In the genomic region with DNA sequence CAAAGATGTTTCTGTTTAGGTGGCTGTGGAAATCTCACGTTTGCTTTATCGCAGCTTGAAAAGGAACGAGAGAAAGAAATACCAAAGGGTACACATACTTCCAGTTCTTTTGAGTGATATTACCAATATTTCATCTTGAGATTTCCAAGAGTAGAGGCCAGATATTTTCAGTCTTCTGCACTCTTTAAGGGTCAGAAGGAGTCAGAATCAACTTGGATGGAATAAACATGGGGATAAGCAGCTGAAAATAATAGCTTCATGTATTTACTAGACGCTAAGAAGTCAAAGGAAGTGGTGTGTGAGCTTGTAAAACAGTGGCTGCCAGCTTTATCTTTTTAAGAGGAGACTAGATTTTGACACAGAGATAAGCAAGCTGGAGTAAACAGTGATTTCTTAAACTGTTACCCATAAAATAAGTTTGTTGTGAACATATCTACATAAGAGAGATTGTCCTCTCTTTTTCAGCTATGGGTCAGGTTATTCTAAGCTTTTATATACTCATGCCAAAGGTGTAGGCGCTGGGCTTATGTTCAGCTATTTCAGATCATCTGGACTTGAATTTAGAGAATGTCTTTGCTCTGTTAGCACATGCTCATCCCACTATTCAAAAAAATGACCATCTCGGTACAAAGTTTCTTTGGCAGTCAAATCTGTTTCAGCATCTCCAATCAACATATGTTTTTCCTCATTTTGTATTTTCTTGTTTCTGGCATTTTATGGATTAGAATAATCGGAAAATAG, we compare ENCODE assay signal across 25 cellular contexts.
DNase-seq lines count a peak whose midpoint lies in the region; ATAC-seq and TF ChIP-seq lines count a peak whose summit lies in the region.
"Had no signal": no experiment of that assay in that cellular context is flagged by ENCODE, and none has a peak within 500 bp of the region (broad histone marks: within the 10 kb centered on the region; RNA-seq: fewer than 3 reads in every experiment).

No MANE protein-coding gene starts in this region.

- H3F3A ChIP-seq in PC-9 (ENCODE audit: insufficient read depth, low read depth): peaks cover 20% of the 10 kb centered on the region

- no TSS peak for BruUV-seq in PC-9 (replicated peaks; lab: Mats Ljungman, UMichigan)

- peaks cover 31% of the 10 kb centered on the region for H3K4me1 ChIP-seq in HEK293 (ENCODE audit: control insufficient read depth, insufficient read depth, low read length)
- H3K4me1 ChIP-seq in PC-9 (replicated peaks; ENCODE audit: insufficient read depth): peaks cover 34% of the 10 kb centered on the region
- no peaks in the 10 kb centered on the region for H3K4me1 ChIP-seq in lower lobe of right lung
- H3K4me1 ChIP-seq: testis had no signal

- H3K4me3 ChIP-seq in HEK293 (ENCODE audit: low read depth, low read length) (no peak overlapping the region), PC-9 (no peak overlapping the region; the same call in 1 of the 2 replicates), fibroblast of villous mesenchyme (ENCODE audit: low read depth, low read length) (no peak overlapping the region), lower lobe of right lung (no peak overlapping the region)
- H3K4me3 ChIP-seq: spleen, testis had no signal

- H3K36me3 Mint-ChIP-seq in progenitor cell of endocrine pancreas (ENCODE audit: insufficient read depth): peaks cover 2% of the 10 kb centered on the region
- H3K36me3 Mint-ChIP-seq in activated CD4-positive, alpha-beta T cell treated with anti-CD3 and anti-CD28 coated beads, Interleukin-2, amount 10 ng/mL, durations not matched to agents 24 days and 14 days (ENCODE audit: low read depth): no peaks in the 10 kb centered on the region

- H3K4me2 ChIP-seq in PC-9: peak overlapping the region; percentile 72

- POLR2A ChIA-PET in HEK293 (lab: Yijun Ruan, JAX): no interaction called here
- POLR2A ChIA-PET in PC-9 (lab: Charles Lee; ENCODE audit: unreplicated experiment): interaction anchor here (0.7 kb wide), 1 partner anchor 32 kb away, joined by 11 read pairs; no protein-coding TSS in a partner anchor

- intact Hi-C loops in PC-9 (cut with micrococcal nuclease; ENCODE audit: unreplicated experiment) (no loop called here), lower lobe of right lung (cut with DNase I) (no loop called here)
- intact Hi-C loops in activated CD4-positive, alpha-beta T cell treated with anti-CD3 and anti-CD28 coated beads, Interleukin-2, amount 10 ng/mL, durations not matched to agents 24 days and 14 days (cut with micrococcal nuclease): no loop called here

- peak overlapping the region; percentile 57 for H3K27ac Mint-ChIP-seq in progenitor cell of endocrine pancreas
- no peak overlapping the region for H3K27ac Mint-ChIP-seq in activated CD4-positive, alpha-beta T cell treated with anti-CD3 and anti-CD28 coated beads, Interleukin-2, amount 10 ng/mL, durations not matched to agents 24 days and 14 days
- H3K27ac Mint-ChIP-seq: activated naive CD4-positive, alpha-beta T cell treated with anti-CD3 and anti-CD28 coated beads for 36 hours; CD4-positive, alpha-beta memory T cell; memory B cell; stimulated activated naive B cell treated with anti-CD40 and anti-IgM and Interleukin-4, amounts not matched to agents 10 μg/mL and 1 μg/mL and 100 μg/mL, for 72 hours; T-helper 17 cell had no signal

- H4K20me1 ChIP-seq in PC-9 (ENCODE audit: insufficient read depth): no peaks in the 10 kb centered on the region

- peaks cover 61% of the 10 kb centered on the region for H3K4me1 Mint-ChIP-seq in progenitor cell of endocrine pancreas (ENCODE audit: low read depth)
- no peaks in the 10 kb centered on the region for H3K4me1 Mint-ChIP-seq in activated CD4-positive, alpha-beta T cell treated with anti-CD3 and anti-CD28 coated beads, Interleukin-2, amount 10 ng/mL, durations not matched to agents 24 days and 14 days
- H3K4me1 Mint-ChIP-seq: CD4-positive, alpha-beta memory T cell; T-helper 17 cell had no signal

- H3K9me3 ChIP-seq in HEK293 (ENCODE audit: control insufficient read depth, insufficient read depth, low read depth, low read length) (no peaks in the 10 kb centered on the region), PC-9 (ENCODE audit: insufficient read depth, low read depth) (no peaks in the 10 kb centered on the region), lower lobe of right lung (no peaks in the 10 kb centered on the region)
- H3K9me3 ChIP-seq: spleen, testis had no signal

- TF ChIP-seq CTCF in HEK293 (tag by site-specific recombination; IDR thresholded peaks at IDR 0.05) (no peak), PC-9 (conservative IDR thresholded peaks at IDR 0.05) (no peak), fibroblast of villous mesenchyme (IDR thresholded peaks at IDR 0.05; ENCODE audit: insufficient read depth, low read depth, low read length) (no peak), progenitor cell of endocrine pancreas (IDR thresholded peaks at IDR 0.05; ENCODE audit: unreplicated experiment) (no peak), lower lobe of right lung (IDR thresholded peaks at IDR 0.05) (no peak)

- H3K9me2 ChIP-seq in PC-9 (ENCODE audit: insufficient read depth): no peaks in the 10 kb centered on the region

- H3K79me2 ChIP-seq in PC-9 (ENCODE audit: low read depth): no peaks in the 10 kb centered on the region

- peak overlapping the region; percentile 25; the same call in 1 of the 2 replicates for H3K27ac ChIP-seq in HEK293 (ENCODE audit: extremely low read depth, low read depth, low read length)
- peak overlapping the region; percentile 83 for H3K27ac ChIP-seq in PC-9
- H3K27ac ChIP-seq in lower lobe of right lung: no peak overlapping the region
- H3K27ac ChIP-seq: RWPE1, spleen had no signal

- H3K9me3 Mint-ChIP-seq in progenitor cell of endocrine pancreas (ENCODE audit: low read depth): no peaks in the 10 kb centered on the region
- no peaks in the 10 kb centered on the region for H3K9me3 Mint-ChIP-seq in activated CD4-positive, alpha-beta T cell treated with anti-CD3 and anti-CD28 coated beads, Interleukin-2, amount 10 ng/mL, durations not matched to agents 24 days and 14 days
- H3K9me3 Mint-ChIP-seq: activated naive CD4-positive, alpha-beta T cell treated with anti-CD3 and anti-CD28 coated beads for 36 hours; activated T-cell treated with anti-CD3 and anti-CD28 coated beads, Interleukin-2, amount 50 U/mL, for 4 hours; CD4-positive, alpha-beta memory T cell; stimulated activated naive B cell treated with anti-CD40 and anti-IgM and Interleukin-4, amounts not matched to agents 10 μg/mL and 1 μg/mL and 100 μg/mL, for 72 hours had no signal

- no peak for DNase-seq in PC-9
- peak; percentile 88 for DNase-seq in fibroblast of villous mesenchyme (ENCODE audit: low read depth)
- no peak for DNase-seq in progenitor cell of endocrine pancreas (ENCODE audit: low spot score, unreplicated experiment)
- DNase-seq in cerebellar nuclear complex (lab: John Stamatoyannopoulos, UW): no peak
- no peak for DNase-seq in activated CD4-positive, alpha-beta T cell treated with anti-CD3 and anti-CD28 coated beads, Interleukin-2, amount 10 ng/mL, durations not matched to agents 24 days and 14 days
- DNase-seq in lower lobe of right lung: no peak
- DNase-seq: activated CD4-positive, alpha-beta T cell treated with anti-CD3 and anti-CD28 coated beads for 48 hours; activated naive CD4-positive, alpha-beta T cell treated with anti-CD3 and anti-CD28 coated beads for 36 hours; activated T-cell treated with anti-CD3 and anti-CD28 coated beads, Interleukin-2, amount 50 U/mL, for 4 hours; AML-193; CD4-positive, alpha-beta memory T cell; DMS53; naive B cell; NCI-H1105; NCI-H2029 treated with DMSO at 0.1 percent for 48 hours; occipital lobe; spleen; stimulated activated CD4-positive, alpha-beta T cell treated with anti-CD3 and anti-CD28 coated beads, Interleukin-4, amount 100 ng/mL, for 24 hours; stimulated activated naive B cell treated with anti-CD40 and anti-IgM and Interleukin-4, amounts not matched to agents 10 μg/mL and 1 μg/mL and 100 μg/mL, for 72 hours; T-helper 17 cell; testis had no signal

- no peaks in the 10 kb centered on the region for H3K27me3 Mint-ChIP-seq in progenitor cell of endocrine pancreas
- no peaks in the 10 kb centered on the region for H3K27me3 Mint-ChIP-seq in activated CD4-positive, alpha-beta T cell treated with anti-CD3 and anti-CD28 coated beads, Interleukin-2, amount 10 ng/mL, durations not matched to agents 24 days and 14 days
- H3K27me3 Mint-ChIP-seq: CD4-positive, alpha-beta memory T cell; memory B cell; naive B cell; stimulated activated naive B cell treated with anti-CD40 and anti-IgM and Interleukin-4, amounts not matched to agents 10 μg/mL and 1 μg/mL and 100 μg/mL, for 72 hours; T-helper 17 cell had no signal

- ATAC-seq in lower lobe of right lung: no peak
- ATAC-seq in HG03108 (IDR thresholded peaks at IDR 0.05; ENCODE audit: unreplicated experiment): no peak
- ATAC-seq: activated T-cell treated with anti-CD3 and anti-CD28 coated beads, Interleukin-2, amount 50 U/mL, for 4 hours; stimulated activated naive B cell treated with anti-CD40 and anti-IgM and Interleukin-4, amounts not matched to agents 10 μg/mL and 1 μg/mL and 100 μg/mL, for 72 hours; T-helper 17 cell had no signal

- H3K36me3 ChIP-seq in HEK293 (ENCODE audit: control insufficient read depth in 2 of 2, insufficient read depth in 1 of 2, low read length in 2 of 2) (no peaks in the 10 kb centered on the region), PC-9 (ENCODE audit: low read depth) (no peaks in the 10 kb centered on the region), lower lobe of right lung (no peaks in the 10 kb centered on the region)

- H3K4me3 Mint-ChIP-seq in progenitor cell of endocrine pancreas (ENCODE audit: low read depth): no peak overlapping the region
- H3K4me3 Mint-ChIP-seq in activated CD4-positive, alpha-beta T cell treated with anti-CD3 and anti-CD28 coated beads, Interleukin-2, amount 10 ng/mL, durations not matched to agents 24 days and 14 days: no peak overlapping the region
- H3K4me3 Mint-ChIP-seq: activated naive CD4-positive, alpha-beta T cell treated with anti-CD3 and anti-CD28 coated beads for 36 hours; activated T-cell treated with anti-CD3 and anti-CD28 coated beads, Interleukin-2, amount 50 U/mL, for 4 hours; CD4-positive, alpha-beta memory T cell; memory B cell; naive B cell; stimulated activated naive B cell treated with anti-CD40 and anti-IgM and Interleukin-4, amounts not matched to agents 10 μg/mL and 1 μg/mL and 100 μg/mL, for 72 hours; T-helper 17 cell had no signal

- H3K27me3 ChIP-seq in PC-9 (ENCODE audit: insufficient read depth, low read depth) (no peaks in the 10 kb centered on the region), lower lobe of right lung (ENCODE audit: low read depth) (no peaks in the 10 kb centered on the region)
- H3K27me3 ChIP-seq: spleen, testis had no signal

- CTCF ChIA-PET in HEK293 (lab: Yijun Ruan, JAX): no interaction called here
- CTCF ChIA-PET in PC-9 (lab: Charles Lee): no interaction called here

- H2AFZ ChIP-seq in PC-9: no peak overlapping the region

TF ChIP-seq in HEK293, 187 proteins besides CTCF, POLR2A, EP300 and RAD21 (continues in another document):
- TF ChIP-seq ZNF211 (tag by site-specific recombination; IDR thresholded peaks at IDR 0.05; ENCODE audit: low read depth) (no peak), OSR2 (tag by site-specific recombination; IDR thresholded peaks at IDR 0.05) (0 out of 2 replicates have a peak, but pooled peaks have one; percentile 45), ZNF514 (tag by site-specific recombination; IDR thresholded peaks at IDR 0.05) (no peak), ZBTB1 (tag by site-specific recombination; IDR thresholded peaks at IDR 0.05) (no peak)
